In genomic region chr17:352421-353212, GRCh38 we compare ENCODE assay signal across 2 cellular contexts.
A peak's percentile ranks its signal among the peaks of the same experiment; 100 is the strongest.
TF ChIP-seq lines count a peak whose summit lies in the region.

TSS of gene RPH3AL (minus strand) at chr17:352807. CDS start at chr17:327543, 25,264 bp downstream.

TF ChIP-seq in endothelial cell of umbilical vein, 7 proteins besides CTCF, POLR2A, EP300 and RAD21:
- TF ChIP-seq POLR2AphosphoS5 (IDR thresholded peaks at IDR 0.05; ENCODE audit: insufficient read depth, low read depth, low read length) (peak; percentile 37), FOS (IDR thresholded peaks at IDR 0.05; ENCODE audit: borderline replicate concordance, insufficient read depth, low read length) (no peak)

TF ChIP-seq in neural cell, 6 proteins besides CTCF, POLR2A, EP300 and RAD21:
- TF ChIP-seq MXI1 (conservative IDR thresholded peaks at IDR 0.05; ENCODE audit: poor library complexity, severe bottlenecking) (no peak), REST (IDR thresholded peaks at IDR 0.05; ENCODE audit: borderline replicate concordance) (no peak), TAF1 (IDR thresholded peaks at IDR 0.05; ENCODE audit: low read depth) (no peak)
